ENCODE assay signal across 1 cellular context in the genomic region with DNA sequence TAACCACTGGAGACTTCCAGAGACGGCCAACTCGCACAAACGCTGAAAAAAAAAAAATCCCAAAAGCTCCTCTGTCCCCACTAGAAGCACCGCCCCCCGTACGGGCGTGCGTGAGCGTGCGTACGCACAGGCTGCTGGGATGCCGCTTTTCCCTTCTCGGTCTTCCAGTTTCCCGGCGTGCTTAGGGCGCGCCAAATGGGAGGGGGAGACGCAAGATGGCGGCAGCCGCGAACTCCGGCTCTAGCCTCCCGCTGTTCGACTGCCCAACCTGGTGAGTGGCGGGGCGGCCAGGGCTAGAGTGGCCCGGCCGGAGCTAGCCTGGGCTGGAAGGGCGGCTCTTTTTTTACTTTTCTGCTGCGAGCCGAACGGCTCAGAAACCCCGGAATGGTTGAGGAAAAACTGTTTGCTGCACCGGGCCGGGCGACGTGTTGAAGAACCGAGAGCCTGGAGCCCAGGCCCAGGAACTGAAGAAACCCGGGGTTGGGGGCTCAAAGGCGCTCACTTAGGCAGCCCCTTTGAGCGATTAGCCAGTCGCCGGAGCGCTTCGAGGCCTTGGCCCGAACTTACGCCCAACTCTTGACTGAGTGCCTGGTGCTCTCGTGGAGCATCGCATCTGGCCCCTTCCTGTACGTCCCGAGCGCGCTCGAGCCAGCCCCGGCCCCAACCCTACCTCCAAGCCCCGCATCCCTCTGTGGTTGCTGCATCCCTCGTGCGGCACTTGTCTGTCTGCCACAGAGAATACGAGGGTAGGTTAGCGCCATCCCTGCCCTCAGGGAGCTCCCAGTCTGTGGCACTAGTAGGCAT.
TF ChIP-seq lines count a peak whose summit lies in the region.

PPP1R8 (plus strand) TSS at position 162 of the 804 bp plus-strand sequence; CDS start at position 216, 54 bp downstream.

TF ChIP-seq in HCT116, 20 proteins besides CTCF, POLR2A, EP300 and RAD21 (continued from another document):
- peak; percentile 69 for TF ChIP-seq CBX3 (IDR thresholded peaks at IDR 0.05; ENCODE audit: low read depth)
- peak; percentile 89 for TF ChIP-seq ZFX (IDR thresholded peaks at IDR 0.05)
- TF ChIP-seq, protein P1, sequence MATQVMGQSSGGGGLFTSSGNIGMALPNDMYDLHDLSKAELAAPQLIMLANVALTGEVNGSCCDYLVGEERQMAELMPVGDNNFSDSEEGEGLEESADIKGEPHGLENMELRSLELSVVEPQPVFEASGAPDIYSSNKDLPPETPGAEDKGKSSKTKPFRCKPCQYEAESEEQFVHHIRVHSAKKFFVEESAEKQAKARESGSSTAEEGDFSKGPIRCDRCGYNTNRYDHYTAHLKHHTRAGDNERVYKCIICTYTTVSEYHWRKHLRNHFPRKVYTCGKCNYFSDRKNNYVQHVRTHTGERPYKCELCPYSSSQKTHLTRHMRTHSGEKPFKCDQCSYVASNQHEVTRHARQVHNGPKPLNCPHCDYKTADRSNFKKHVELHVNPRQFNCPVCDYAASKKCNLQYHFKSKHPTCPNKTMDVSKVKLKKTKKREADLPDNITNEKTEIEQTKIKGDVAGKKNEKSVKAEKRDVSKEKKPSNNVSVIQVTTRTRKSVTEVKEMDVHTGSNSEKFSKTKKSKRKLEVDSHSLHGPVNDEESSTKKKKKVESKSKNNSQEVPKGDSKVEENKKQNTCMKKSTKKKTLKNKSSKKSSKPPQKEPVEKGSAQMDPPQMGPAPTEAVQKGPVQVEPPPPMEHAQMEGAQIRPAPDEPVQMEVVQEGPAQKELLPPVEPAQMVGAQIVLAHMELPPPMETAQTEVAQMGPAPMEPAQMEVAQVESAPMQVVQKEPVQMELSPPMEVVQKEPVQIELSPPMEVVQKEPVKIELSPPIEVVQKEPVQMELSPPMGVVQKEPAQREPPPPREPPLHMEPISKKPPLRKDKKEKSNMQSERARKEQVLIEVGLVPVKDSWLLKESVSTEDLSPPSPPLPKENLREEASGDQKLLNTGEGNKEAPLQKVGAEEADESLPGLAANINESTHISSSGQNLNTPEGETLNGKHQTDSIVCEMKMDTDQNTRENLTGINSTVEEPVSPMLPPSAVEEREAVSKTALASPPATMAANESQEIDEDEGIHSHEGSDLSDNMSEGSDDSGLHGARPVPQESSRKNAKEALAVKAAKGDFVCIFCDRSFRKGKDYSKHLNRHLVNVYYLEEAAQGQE (IDR thresholded peaks at IDR 0.05; ENCODE audit: low read depth) = no peak
- TF ChIP-seq EGR1 (IDR thresholded peaks at IDR 0.05; ENCODE audit: low read depth) = 0 out of 2 replicates have a peak, but pooled peaks have one; percentile 40
- no peak for TF ChIP-seq ZNF274 (IDR thresholded peaks at IDR 0.05; ENCODE audit: low read depth, low read length)
- TF ChIP-seq MAX (IDR thresholded peaks at IDR 0.05) = peak; percentile 17; the same call in 1 of the 2 replicates
- no peak for TF ChIP-seq ELF1 (IDR thresholded peaks at IDR 0.05; ENCODE audit: borderline replicate concordance, low read depth)
